Comparison of ENCODE assay signal across 9 cellular contexts in genomic region chr12:45988259-45988658, GRCh38. TPM values are rescaled to one million over a fixed set of nuclear protein-coding genes. Genes with fewer than 3 reads are reported as not detected.
A peak's percentile ranks its signal among the peaks of the same experiment; 100 is the strongest.
DNase-seq lines count a peak whose midpoint lies in the region; ATAC-seq and TF ChIP-seq lines count a peak whose summit lies in the region.
"Had no signal": no experiment of that assay in that cellular context is flagged by ENCODE, and none has a peak within 500 bp of the region (broad histone marks: within the 10 kb centered on the region; RNA-seq: fewer than 3 reads in every experiment).

No MANE protein-coding gene starts in this region.

- peak overlapping the region; percentile 90 for H3K4me2 ChIP-seq in HCT116 (ENCODE audit: low read length)
- peak overlapping the region; percentile 41 for H3K4me2 ChIP-seq in mesenchymal stem cell (ENCODE audit: low read length, poor library complexity, severe bottlenecking)

- H3K9ac ChIP-seq in HCT116 (ENCODE audit: low read length) (no peak overlapping the region), mesenchymal stem cell (ENCODE audit: low read length) (peak overlapping the region; percentile 99)

- no peak overlapping the region for H3K27ac ChIP-seq in HCT116 (ENCODE audit: low read depth, low read length)
- H3K27ac ChIP-seq in mesenchymal stem cell (ENCODE audit: low read length, poor library complexity, severe bottlenecking): no peak overlapping the region

- no peaks in the 10 kb centered on the region for H3K79me1 ChIP-seq in mesenchymal stem cell (replicated peaks; ENCODE audit: low read length, poor library complexity, severe bottlenecking)

- WGBS in mesenchymal stem cell: 81% methylated on average over 3 of the region's 3 CpGs

- peak overlapping the region; percentile 98 for H3K4me3 Mint-ChIP-seq in activated naive CD8-positive, alpha-beta T cell treated with anti-CD3 and anti-CD28 coated beads, Interleukin-2, amount 10 ng/mL, durations not matched to agents 7 days and 5 days

- peaks cover 37% of the 10 kb centered on the region for H3K36me3 Mint-ChIP-seq in activated naive CD8-positive, alpha-beta T cell treated with anti-CD3 and anti-CD28 coated beads, Interleukin-2, amount 10 ng/mL, durations not matched to agents 7 days and 5 days

- no peak overlapping the region for H4K8ac ChIP-seq in mesenchymal stem cell (ENCODE audit: low read length)

- H3K27me3 Mint-ChIP-seq in activated naive CD8-positive, alpha-beta T cell treated with anti-CD3 and anti-CD28 coated beads, Interleukin-2, amount 10 ng/mL, durations not matched to agents 7 days and 5 days: no peaks in the 10 kb centered on the region

- no peak overlapping the region for H3K4ac ChIP-seq in mesenchymal stem cell (ENCODE audit: low read depth in 1 of 2, low read length in 2 of 2)

- in situ Hi-C loops in GM13977 (cut with MboI; ENCODE audit: low pct_unique_long_range_greater_than_20kb, low sequenced_read_pairs, unreplicated experiment): no loop called here

- RAD21 ChIA-PET in HCT116 (lab: Charles Lee; ENCODE audit: low non-redundant PET in 1 of 2, low total read pairs in 2 of 2, uncharacterized antibody in 2 of 2, unreplicated experiment in 2 of 2): no interaction called here

- H3K36me3 ChIP-seq in BE2C: peaks cover 22% of the 10 kb centered on the region
- H3K36me3 ChIP-seq in HCT116 (ENCODE audit: control insufficient read depth in 1 of 2, insufficient read depth in 2 of 2, low read length in 2 of 2): peaks cover 0 to 4% of the 10 kb centered on the region in 2 experiments; a peak in 1 of 4 replicates
- H3K36me3 ChIP-seq in mesenchymal stem cell (ENCODE audit: control insufficient read depth in 1 of 2, insufficient read depth in 2 of 2, low read depth in 1 of 2, low read length in 2 of 2): peaks cover 0 to 16% of the 10 kb centered on the region in 2 experiments

- no peaks in the 10 kb centered on the region for H3K9me2 ChIP-seq in HCT116 (ENCODE audit: insufficient read depth)

- POLR2A ChIA-PET in HCT116 (lab: Charles Lee) (no interaction called here), HEK293T (lab: Yijun Ruan, JAX) (no interaction called here)
- POLR2A ChIA-PET in activated naive CD8-positive, alpha-beta T cell treated with anti-CD3 and anti-CD28 coated beads, Interleukin-2, amount 10 ng/mL, durations not matched to agents 7 days and 5 days (lab: Charles Lee): interaction anchor here (4.5 kb wide), 1 partner anchor 260 kb away, joined by 46 read pairs; the partner anchor contains the start of gene ARID2

- no peak for DNase-seq in BE2C
- no peak for DNase-seq in HCT116 (ENCODE audit: low read depth, low spot score)
- DNase-seq in activated naive CD8-positive, alpha-beta T cell treated with anti-CD3 and anti-CD28 coated beads, Interleukin-2, amount 10 ng/mL, durations not matched to agents 7 days and 5 days: no peak
- DNase-seq in mesenchymal stem cell: peak; percentile 28
- no peak for DNase-seq in HEK293T (ENCODE audit: extremely low spot score)
- no peak for DNase-seq in SKM-1 (lab: John Stamatoyannopoulos, UW; ENCODE audit: unreplicated experiment)
- no peak for DNase-seq in GM13977 (ENCODE audit: low spot score)
- DNase-seq: SW 1271 had no signal

- peaks cover 70% of the 10 kb centered on the region for H3K79me2 ChIP-seq in HCT116 (ENCODE audit: insufficient read depth, low read length)

- no peak overlapping the region for H4K91ac ChIP-seq in mesenchymal stem cell (ENCODE audit: low read length)

- no peak overlapping the region for H2AK5ac ChIP-seq in mesenchymal stem cell (ENCODE audit: low read length, severe bottlenecking)

- TF ChIP-seq CTCF in BE2C (IDR thresholded peaks at IDR 0.05; ENCODE audit: low read depth, low read length) (no peak), HCT116 (IDR thresholded peaks at IDR 0.05 in 2 of 3, conservative IDR thresholded peaks at IDR 0.05 in 1 of 3; ENCODE audit: borderline replicate concordance in 1 of 3, insufficient read depth in 1 of 3, low read depth in 2 of 3, low read length in 2 of 3) (no peak), GM13977 (IDR thresholded peaks at IDR 0.05; ENCODE audit: extremely low read depth, insufficient read depth, missing control alignments) (no peak)

- TF ChIP-seq RAD21 in HCT116 (IDR thresholded peaks at IDR 0.05; ENCODE audit: low read depth): no peak

- no peak for TF ChIP-seq POLR2A in HCT116 (IDR thresholded peaks at IDR 0.05; ENCODE audit: borderline replicate concordance, extremely low read depth, insufficient read depth, insufficient read length)

- H2BK5ac ChIP-seq in mesenchymal stem cell (ENCODE audit: low read depth, low read length, poor library complexity, severe bottlenecking): no peak overlapping the region

- peaks cover 54% of the 10 kb centered on the region for H3K4me1 Mint-ChIP-seq in activated naive CD8-positive, alpha-beta T cell treated with anti-CD3 and anti-CD28 coated beads, Interleukin-2, amount 10 ng/mL, durations not matched to agents 7 days and 5 days

- ATAC-seq in HCT116 (no peak), GM21526 (IDR thresholded peaks at IDR 0.05; ENCODE audit: low FRiP score, unreplicated experiment) (no peak)
- ATAC-seq in activated naive CD8-positive, alpha-beta T cell treated with anti-CD3 and anti-CD28 coated beads, Interleukin-2, amount 10 ng/mL, durations not matched to agents 7 days and 5 days (ENCODE audit: low read depth): no peak

- H2AFZ ChIP-seq in HCT116 (ENCODE audit: low read depth, low read length, poor library complexity, severe bottlenecking) (no peak overlapping the region), mesenchymal stem cell (ENCODE audit: low read depth, low read length) (no peak overlapping the region)

- no peaks in the 10 kb centered on the region for H3K27me3 ChIP-seq in BE2C
- H3K27me3 ChIP-seq in HCT116 (ENCODE audit: insufficient read depth, low read length): no peaks in the 10 kb centered on the region
- no peaks in the 10 kb centered on the region for H3K27me3 ChIP-seq in mesenchymal stem cell (ENCODE audit: control insufficient read depth in 1 of 2, insufficient read depth in 1 of 2, low read length in 2 of 2)

- peaks cover 2% of the 10 kb centered on the region for H3K9me3 Mint-ChIP-seq in activated naive CD8-positive, alpha-beta T cell treated with anti-CD3 and anti-CD28 coated beads, Interleukin-2, amount 10 ng/mL, durations not matched to agents 7 days and 5 days

- H3K9me3 ChIP-seq in BE2C (no peaks in the 10 kb centered on the region), HCT116 (ENCODE audit: control insufficient read depth in 1 of 2, insufficient read depth in 1 of 2, low read depth in 1 of 2, low read length in 2 of 2) (no peaks in the 10 kb centered on the region), mesenchymal stem cell (ENCODE audit: control insufficient read depth, low read length) (no peaks in the 10 kb centered on the region)

- H3K4me3 ChIP-seq in BE2C (ENCODE audit: low read depth, low read length) (peak overlapping the region; percentile 81), HCT116 (replicated peaks in 1 of 2; ENCODE audit: low read depth in 1 of 2, low read length in 2 of 2) (no peak overlapping the region), mesenchymal stem cell (ENCODE audit: insufficient read depth in 1 of 2, low read depth in 1 of 2, low read length in 2 of 2) (peak overlapping the region in 1 of 2 experiments; percentile 89)

- H3K27ac Mint-ChIP-seq in activated naive CD8-positive, alpha-beta T cell treated with anti-CD3 and anti-CD28 coated beads, Interleukin-2, amount 10 ng/mL, durations not matched to agents 7 days and 5 days: no peak overlapping the region

- intact Hi-C loops in HCT116 (cut with micrococcal nuclease): loop anchor here (10.0 kb wide), 1 partner anchor 223 kb away; no protein-coding TSS in a partner anchor

- H4K20me1 ChIP-seq in HCT116 (ENCODE audit: insufficient read depth): peaks cover 10% of the 10 kb centered on the region; the same call in 1 of the 2 replicates

- H3K23ac ChIP-seq in mesenchymal stem cell (ENCODE audit: low read length in 2 of 2): no peak overlapping the region

- H2BK120ac ChIP-seq in mesenchymal stem cell (ENCODE audit: low read depth, low read length): no peak overlapping the region

- CTCF ChIA-PET in HCT116 (lab: Charles Lee): no interaction called here
- CTCF ChIA-PET in HEK293T (lab: Yijun Ruan, JAX): interaction anchor here (0.6 kb wide), 1 partner anchor 8 kb away, joined by 3 read pairs; no protein-coding TSS in a partner anchor

- H3K14ac ChIP-seq in mesenchymal stem cell (ENCODE audit: low read length in 2 of 2): no peak overlapping the region

- no peak overlapping the region for H2BK15ac ChIP-seq in mesenchymal stem cell (ENCODE audit: low read depth, poor library complexity, severe bottlenecking)

- BruUV-seq in HCT116 (replicated peaks; lab: Mats Ljungman, UMichigan): no TSS peak

- H3K4me1 ChIP-seq in BE2C (no peaks in the 10 kb centered on the region), HCT116 (ENCODE audit: control insufficient read depth in 1 of 2, insufficient read depth in 2 of 2, low read length in 2 of 2) (peaks cover 13 to 22% of the 10 kb centered on the region in 2 experiments), mesenchymal stem cell (ENCODE audit: control insufficient read depth, insufficient read depth, low read depth, low read length) (peaks cover 5% of the 10 kb centered on the region)

- H2BK12ac ChIP-seq in mesenchymal stem cell (ENCODE audit: low read length in 2 of 2): no peak overlapping the region

- no peak overlapping the region for H3K18ac ChIP-seq in mesenchymal stem cell (ENCODE audit: low read depth in 1 of 2, low read length in 2 of 2)

TF ChIP-seq in HCT116, 20 proteins besides CTCF, POLR2A, EP300 and RAD21 (continues in another document):
- TF ChIP-seq, protein P1, sequence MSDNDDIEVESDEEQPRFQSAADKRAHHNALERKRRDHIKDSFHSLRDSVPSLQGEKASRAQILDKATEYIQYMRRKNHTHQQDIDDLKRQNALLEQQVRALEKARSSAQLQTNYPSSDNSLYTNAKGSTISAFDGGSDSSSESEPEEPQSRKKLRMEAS (IDR thresholded peaks at IDR 0.05): no peak
- TF ChIP-seq JUND (IDR thresholded peaks at IDR 0.05) (no peak), CEBPB (IDR thresholded peaks at IDR 0.05; ENCODE audit: low read depth) (no peak), TCF7L2 (IDR thresholded peaks at IDR 0.05; ENCODE audit: borderline replicate concordance, extremely low read depth, insufficient read depth, insufficient read length) (no peak)

TF ChIP-seq in HEK293T, 16 proteins besides CTCF, POLR2A, EP300 and RAD21:
- TF ChIP-seq BHLHE40 (IDR thresholded peaks at IDR 0.05; ENCODE audit: borderline replicate concordance) (no peak), SP1 (IDR thresholded peaks at IDR 0.05) (no peak)

RNA-seq across cellular contexts. Expression of gene SCAF11, which starts 2.1 kb away (rescaled TPM):
- polyA plus RNA-seq in BE2C (2012; ENCODE audit: insufficient read depth, insufficient read length, low read depth): 46.2 TPM
- total RNA-seq in HCT116 (2021; ENCODE audit: unreplicated experiment): 79.8 TPM
- 25.3 and 28.8 TPM in 2 replicates for polyA plus RNA-seq in HCT116 (2012)
- 100 to 1,000 TPM; 157 to 161 TPM for total RNA-seq in activated naive CD8-positive, alpha-beta T cell treated with anti-CD3 and anti-CD28 coated beads, Interleukin-2, amount 10 ng/mL, durations not matched to agents 7 days and 5 days
- 53.8 TPM for polyA plus RNA-seq in mesenchymal stem cell (2013, experiment 1 of 2)
- polyA plus RNA-seq in mesenchymal stem cell (2013, experiment 2 of 2): 55.9 TPM
